23 cellular contexts compared by ENCODE assay signal in genomic region chr6:112181130-112181529, GRCh38.
"Had no signal": no experiment of that assay in that cellular context is flagged by ENCODE, and none has a peak within 500 bp of the region (broad histone marks: within the 10 kb centered on the region; RNA-seq: fewer than 3 reads in every experiment).

No MANE protein-coding gene starts in this region.

- H2AFZ ChIP-seq: parathyroid adenoma had no signal

- H3K27ac ChIP-seq: colonic mucosa, epithelial cell of prostate, neutrophil, parathyroid adenoma, spleen, tibial artery, vagina had no signal

- FAIRE-seq: kidney, TTC549 had no signal

- H3K9me3 ChIP-seq: colonic mucosa, neutrophil, spleen, tibial artery, vagina had no signal

- H3K27me3 ChIP-seq: colonic mucosa, tibial artery, vagina had no signal

- DNase-seq: activated CD4-positive, alpha-beta memory T cell treated with anti-CD3 and anti-CD28 coated beads, Interleukin-2, amount 10 ng/mL, durations not matched to agents 7 days and 5 days; activated CD4-positive, alpha-beta T cell treated with anti-CD3 and anti-CD28 coated beads for 36 hours; activated naive CD4-positive, alpha-beta T cell; activated naive CD8-positive, alpha-beta T cell treated with anti-CD3 and anti-CD28 coated beads for 36 hours; activated T-cell treated with anti-CD3 and anti-CD28 coated beads, Interleukin-2, amount 50 U/mL, for 1 hour; amniotic stem cell; central memory CD4-positive, alpha-beta T cell; colonic mucosa; endodermal cell; foreskin melanocyte; kidney; mesendoderm; naive thymus-derived CD4-positive, alpha-beta T cell; spleen; stimulated activated naive B cell treated with anti-CD40 and anti-IgM and Interleukin-4, amounts not matched to agents 10 μg/mL and 1 μg/mL and 100 μg/mL, for 72 hours; tibial artery had no signal

- ATAC-seq: activated CD4-positive, alpha-beta T cell treated with anti-CD3 and anti-CD28 coated beads for 36 hours; activated T-helper 17 cell treated with anti-CD3 and anti-CD28 coated beads, Interleukin-2, amount 50 U/mL, for 72 hours; naive thymus-derived CD4-positive, alpha-beta T cell; WTC11 had no signal

- H3K36me3 ChIP-seq: colonic mucosa, neutrophil, spleen, vagina had no signal

- H3K79me2 ChIP-seq: parathyroid adenoma had no signal

- H3K9ac ChIP-seq: parathyroid adenoma had no signal

- H3K4me1 ChIP-seq: colonic mucosa, parathyroid adenoma, spleen, vagina had no signal

- H3K4me3 ChIP-seq: colonic mucosa, spleen, tibial artery, vagina had no signal
